14 cellular contexts compared by ENCODE assay signal in the genomic region with DNA sequence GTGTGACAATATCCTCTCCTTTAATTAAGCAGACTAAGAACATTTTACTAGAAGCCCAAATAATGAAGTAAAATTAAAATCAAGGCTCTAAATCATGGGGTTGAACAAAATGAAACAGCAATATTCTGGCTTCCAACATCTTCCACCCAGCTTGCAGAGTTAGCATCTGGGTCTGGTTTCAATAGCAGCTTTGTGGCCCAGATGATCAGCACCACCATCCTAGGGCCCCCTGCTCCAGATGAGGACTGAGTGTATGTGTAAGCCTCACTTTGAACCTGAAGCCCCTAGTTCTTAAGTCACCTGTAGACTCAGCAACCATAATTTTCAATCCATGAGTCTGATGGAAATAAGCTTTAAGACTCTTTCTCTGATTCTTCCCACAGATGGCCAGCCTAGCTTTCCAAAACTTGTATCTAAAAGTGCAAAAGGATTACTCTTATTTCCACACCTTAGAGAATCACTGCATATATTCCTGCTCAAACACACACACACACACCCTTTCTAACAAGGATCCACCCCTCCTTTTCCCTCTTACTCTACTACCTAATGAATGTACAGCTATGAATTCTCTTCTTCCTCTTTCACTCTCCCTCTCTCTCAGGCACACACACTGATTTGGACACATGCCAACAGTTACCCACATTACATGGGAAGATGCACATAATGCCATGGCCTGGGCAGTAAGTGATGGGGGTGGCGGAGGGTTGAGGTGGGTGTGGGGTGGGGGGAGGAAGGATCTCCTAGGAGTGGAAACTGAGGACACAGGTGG. TPM values are rescaled to one million over a fixed set of nuclear protein-coding genes. Genes with fewer than 3 reads are reported as not detected.
A peak's percentile ranks its signal among the peaks of the same experiment; 100 is the strongest.
DNase-seq lines count a peak whose midpoint lies in the region; ATAC-seq and TF ChIP-seq lines count a peak whose summit lies in the region.
"Had no signal": no experiment of that assay in that cellular context is flagged by ENCODE, and none has a peak within 500 bp of the region (broad histone marks: within the 10 kb centered on the region; RNA-seq: fewer than 3 reads in every experiment).

No MANE protein-coding gene starts in this region.

- peaks cover 18% of the 10 kb centered on the region for H3K36me3 Mint-ChIP-seq in activated naive CD8-positive, alpha-beta T cell treated with anti-CD3 and anti-CD28 coated beads, Interleukin-2, amount 10 ng/mL, durations not matched to agents 7 days and 5 days

- H3K27ac Mint-ChIP-seq in activated naive CD8-positive, alpha-beta T cell treated with anti-CD3 and anti-CD28 coated beads, Interleukin-2, amount 10 ng/mL, durations not matched to agents 7 days and 5 days = no peak overlapping the region

- peaks cover 38% of the 10 kb centered on the region for H3K4me1 Mint-ChIP-seq in activated naive CD8-positive, alpha-beta T cell treated with anti-CD3 and anti-CD28 coated beads, Interleukin-2, amount 10 ng/mL, durations not matched to agents 7 days and 5 days

- no peaks in the 10 kb centered on the region for H3K9me3 Mint-ChIP-seq in activated naive CD8-positive, alpha-beta T cell treated with anti-CD3 and anti-CD28 coated beads, Interleukin-2, amount 10 ng/mL, durations not matched to agents 7 days and 5 days
- H3K9me3 Mint-ChIP-seq: activated T-cell treated with anti-CD3 and anti-CD28 coated beads, Interleukin-2, amount 50 U/mL, for 4 hours had no signal

- POLR2A ChIA-PET in activated naive CD8-positive, alpha-beta T cell treated with anti-CD3 and anti-CD28 coated beads, Interleukin-2, amount 10 ng/mL, durations not matched to agents 7 days and 5 days (lab: Charles Lee) = no interaction called here

- no peak for ATAC-seq in activated naive CD8-positive, alpha-beta T cell treated with anti-CD3 and anti-CD28 coated beads, Interleukin-2, amount 10 ng/mL, durations not matched to agents 7 days and 5 days (ENCODE audit: low read depth)
- ATAC-seq in HG02884 (IDR thresholded peaks at IDR 0.05; ENCODE audit: unreplicated experiment) = no peak
- ATAC-seq: activated T-cell treated with anti-CD3 and anti-CD28 coated beads, Interleukin-2, amount 50 U/mL, for 4 hours; left lobe of liver had no signal

- H3K27me3 Mint-ChIP-seq in activated naive CD8-positive, alpha-beta T cell treated with anti-CD3 and anti-CD28 coated beads, Interleukin-2, amount 10 ng/mL, durations not matched to agents 7 days and 5 days = peaks cover 11% of the 10 kb centered on the region

- DNase-seq in NCI-H1092 treated with DMSO at 0.1 percent for 48 hours (lab: John Stamatoyannopoulos, UW) (peak; percentile 21), NCI-H1092 (lab: John Stamatoyannopoulos, UW) (no peak), NB4 (ENCODE audit: low read depth) (peak; percentile 40), pons (ENCODE audit: low spot score) (peak; percentile 57), kidney glomerular epithelial cell (lab: John Stamatoyannopoulos, UW) (no peak), mucosa of gallbladder (ENCODE audit: low spot score) (no peak)
- no peak for DNase-seq in activated naive CD8-positive, alpha-beta T cell treated with anti-CD3 and anti-CD28 coated beads, Interleukin-2, amount 10 ng/mL, durations not matched to agents 7 days and 5 days
- DNase-seq: activated CD4-positive, CD25-positive, alpha-beta regulatory T cell; activated T-cell treated with anti-CD3 and anti-CD28 coated beads, Interleukin-2, amount 50 U/mL, for 4 hours; DMS79 treated with DMSO at 0.1 percent for 48 hours had no signal

- no peak overlapping the region for H3K4me3 ChIP-seq in NB4 (ENCODE audit: low read depth, low read length)
- H3K4me3 ChIP-seq: SJSA1 had no signal

- H3K4me3 Mint-ChIP-seq in activated naive CD8-positive, alpha-beta T cell treated with anti-CD3 and anti-CD28 coated beads, Interleukin-2, amount 10 ng/mL, durations not matched to agents 7 days and 5 days = peak overlapping the region; percentile 21
- H3K4me3 Mint-ChIP-seq: activated T-cell treated with anti-CD3 and anti-CD28 coated beads, Interleukin-2, amount 50 U/mL, for 4 hours had no signal

- TF ChIP-seq CTCF in NB4 (IDR thresholded peaks at IDR 0.05; ENCODE audit: low read depth, low read length) = no peak

- no peak for TF ChIP-seq POLR2A in NB4 (IDR thresholded peaks at IDR 0.05; ENCODE audit: extremely low read depth, insufficient read length)

RNA-seq across cellular contexts. Expression of gene DENND11, which starts 3.5 kb away (rescaled TPM):
- 10 to 100 TPM; 42.4 to 46.1 TPM for total RNA-seq in activated naive CD8-positive, alpha-beta T cell treated with anti-CD3 and anti-CD28 coated beads, Interleukin-2, amount 10 ng/mL, durations not matched to agents 7 days and 5 days
- 23.0 TPM for total RNA-seq in mucosa of gallbladder

RNA-seq across cellular contexts. Expression of gene WEE2, which starts 9.7 kb away (rescaled TPM):
- total RNA-seq in activated naive CD8-positive, alpha-beta T cell treated with anti-CD3 and anti-CD28 coated beads, Interleukin-2, amount 10 ng/mL, durations not matched to agents 7 days and 5 days = not detected
- total RNA-seq in mucosa of gallbladder = not detected
- total RNA-seq: activated T-cell treated with anti-CD3 and anti-CD28 coated beads, Interleukin-2, amount 50 U/mL, for 4 hours; left lobe of liver; SJSA1; skeletal muscle tissue had no signal

RNA-seq across cellular contexts. Expression of gene SSBP1, which starts 39.7 kb away (rescaled TPM):
- total RNA-seq in activated naive CD8-positive, alpha-beta T cell treated with anti-CD3 and anti-CD28 coated beads, Interleukin-2, amount 10 ng/mL, durations not matched to agents 7 days and 5 days = 100 to 1,000 TPM; 106 to 117 TPM
- total RNA-seq in mucosa of gallbladder = 67.9 TPM

Comparison
In these comparisons a context has a peak if more than half of its experiments do, and no peak if none do; other contexts are left out.
1. DNase-seq: peak in NCI-H1092 treated with DMSO at 0.1 percent for 48 hours (single experiment), NB4 (single experiment) and pons (single experiment); none in NCI-H1092 (single experiment), activated naive CD8-positive, alpha-beta T cell treated with anti-CD3 and anti-CD28 coated beads, Interleukin-2, amount 10 ng/mL, durations not matched to agents 7 days and 5 days (single experiment), kidney glomerular epithelial cell (single experiment) and mucosa of gallbladder (single experiment).